8 cellular contexts compared by ENCODE assay signal in the genomic region with DNA sequence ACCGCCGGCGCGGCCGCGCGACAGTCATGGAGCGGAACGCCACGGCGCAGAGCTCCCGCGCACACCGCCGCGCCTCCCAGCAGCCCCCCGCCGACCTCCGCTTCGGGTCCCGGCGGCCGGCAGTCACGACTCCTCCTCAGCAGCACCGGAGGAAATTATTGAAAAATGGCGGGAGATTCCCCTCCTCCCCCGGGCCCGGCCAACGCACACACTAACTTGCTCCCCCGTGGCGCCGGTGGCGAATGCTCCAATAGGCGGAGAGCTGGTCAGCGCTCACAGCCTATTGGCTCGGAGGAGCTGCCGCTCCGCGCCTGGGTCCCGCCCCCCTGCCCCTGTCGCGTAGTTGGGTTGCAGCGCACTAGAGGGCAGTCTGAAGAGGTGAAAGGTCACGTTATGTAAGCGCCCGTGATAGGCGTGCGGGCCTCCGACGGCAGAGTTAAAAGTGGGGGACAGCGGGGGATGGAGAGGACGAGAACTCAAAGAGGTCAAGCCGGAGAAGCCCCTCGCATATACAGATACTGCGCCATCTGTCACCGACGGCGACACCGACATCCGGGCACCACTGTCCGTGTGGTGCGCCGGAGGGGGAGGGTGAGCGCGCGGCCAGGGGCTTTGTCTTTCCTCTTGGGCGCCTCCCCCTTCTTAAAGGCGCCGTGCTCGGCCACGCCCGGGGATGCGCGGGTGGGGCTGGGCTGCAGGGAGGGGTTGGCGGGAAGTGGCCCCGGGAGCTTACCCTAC. TPM values are rescaled to one million over a fixed set of nuclear protein-coding genes. Genes with fewer than 3 reads are reported as not detected.
DNase-seq lines count a peak whose midpoint lies in the region; ATAC-seq, FAIRE-seq and TF ChIP-seq lines count a peak whose summit lies in the region.

A gene with protein sequence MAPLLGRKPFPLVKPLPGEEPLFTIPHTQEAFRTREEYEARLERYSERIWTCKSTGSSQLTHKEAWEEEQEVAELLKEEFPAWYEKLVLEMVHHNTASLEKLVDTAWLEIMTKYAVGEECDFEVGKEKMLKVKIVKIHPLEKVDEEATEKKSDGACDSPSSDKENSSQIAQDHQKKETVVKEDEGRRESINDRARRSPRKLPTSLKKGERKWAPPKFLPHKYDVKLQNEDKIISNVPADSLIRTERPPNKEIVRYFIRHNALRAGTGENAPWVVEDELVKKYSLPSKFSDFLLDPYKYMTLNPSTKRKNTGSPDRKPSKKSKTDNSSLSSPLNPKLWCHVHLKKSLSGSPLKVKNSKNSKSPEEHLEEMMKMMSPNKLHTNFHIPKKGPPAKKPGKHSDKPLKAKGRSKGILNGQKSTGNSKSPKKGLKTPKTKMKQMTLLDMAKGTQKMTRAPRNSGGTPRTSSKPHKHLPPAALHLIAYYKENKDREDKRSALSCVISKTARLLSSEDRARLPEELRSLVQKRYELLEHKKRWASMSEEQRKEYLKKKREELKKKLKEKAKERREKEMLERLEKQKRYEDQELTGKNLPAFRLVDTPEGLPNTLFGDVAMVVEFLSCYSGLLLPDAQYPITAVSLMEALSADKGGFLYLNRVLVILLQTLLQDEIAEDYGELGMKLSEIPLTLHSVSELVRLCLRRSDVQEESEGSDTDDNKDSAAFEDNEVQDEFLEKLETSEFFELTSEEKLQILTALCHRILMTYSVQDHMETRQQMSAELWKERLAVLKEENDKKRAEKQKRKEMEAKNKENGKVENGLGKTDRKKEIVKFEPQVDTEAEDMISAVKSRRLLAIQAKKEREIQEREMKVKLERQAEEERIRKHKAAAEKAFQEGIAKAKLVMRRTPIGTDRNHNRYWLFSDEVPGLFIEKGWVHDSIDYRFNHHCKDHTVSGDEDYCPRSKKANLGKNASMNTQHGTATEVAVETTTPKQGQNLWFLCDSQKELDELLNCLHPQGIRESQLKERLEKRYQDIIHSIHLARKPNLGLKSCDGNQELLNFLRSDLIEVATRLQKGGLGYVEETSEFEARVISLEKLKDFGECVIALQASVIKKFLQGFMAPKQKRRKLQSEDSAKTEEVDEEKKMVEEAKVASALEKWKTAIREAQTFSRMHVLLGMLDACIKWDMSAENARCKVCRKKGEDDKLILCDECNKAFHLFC (N-terminal part only) (minus strand): TSS at position 213 of the 738 bp plus-strand sequence. CDS start 360 bp downstream, outside the sequence.

- TF ChIP-seq CTCF in AG04450 (IDR thresholded peaks at IDR 0.05; ENCODE audit: low read depth, low read length), result peak; percentile 15; the same call in 1 of the 2 replicates
- TF ChIP-seq CTCF in WI38 (IDR thresholded peaks at IDR 0.05; ENCODE audit: low read depth, low read length), result no peak
- peak; percentile 16 for TF ChIP-seq CTCF in bronchial epithelial cell (IDR thresholded peaks at IDR 0.05; ENCODE audit: insufficient read depth, low read length, severe bottlenecking)

- CTCF ChIA-PET in AG04450 (lab: Charles Lee), result no interaction called here

- H3K36me3 ChIP-seq in bronchial epithelial cell (ENCODE audit: control insufficient read depth, insufficient read depth, low read length) (no peaks in the 10 kb centered on the region), small intestine (ENCODE audit: control insufficient read depth in 2 of 2, insufficient read depth in 2 of 2, low read length in 2 of 2) (no peaks in the 10 kb centered on the region)

- H3K4me1 ChIP-seq in small intestine (ENCODE audit: control insufficient read depth in 2 of 2, insufficient read depth in 1 of 2, low read depth in 1 of 2, low read length in 1 of 2), result peaks cover 0 to 3% of the 10 kb centered on the region in 2 donors

- FAIRE-seq in bronchial epithelial cell (lab: Jason Lieb, UNC), result no peak
- FAIRE-seq in small intestine (lab: Jason Lieb, UNC), result no peak

- peak within 1 kb of the TSS; percentile 59 for H3K27ac ChIP-seq in AG04450 (ENCODE audit: low read depth, low read length)
- peak within 1 kb of the TSS; percentile 89 to 98 for H3K27ac ChIP-seq in small intestine (ENCODE audit: low read depth in 1 of 2, low read length in 1 of 2)

- H3K9me3 ChIP-seq in AG04450 (ENCODE audit: control insufficient read depth, insufficient read depth, low read length) (no peaks in the 10 kb centered on the region; the same call in 1 of the 2 replicates), small intestine (ENCODE audit: control insufficient read depth, low read depth) (no peaks in the 10 kb centered on the region)

- WGBS in small intestine, 3 donors, result 0 to 1% (median 0%) methylated on average over 55 to 75 of the region's 76 CpGs

- DNase-seq in AG04450 (ENCODE audit: low read depth, low spot score), result peak; percentile 95
- peak; percentile 99 for DNase-seq in NCI-H2227 treated with DMSO at 0.1 percent for 48 hours (lab: John Stamatoyannopoulos, UW)
- peak; percentile 87 for DNase-seq in bronchial epithelial cell (ENCODE audit: low read depth)
- DNase-seq in iPS-NIHi11 (ENCODE audit: low spot score), result peak; percentile 96
- peak; percentile 98 for DNase-seq in small intestine

- POLR2A ChIA-PET in AG04450 (lab: Yijun Ruan, JAX), result interaction anchor here (0.6 to 1.5 kb wide), 5 partner anchors 10 to 665 kb away, joined by 3 to 4 read pairs (median 3); a partner anchor contains a TSS

- H3K27me3 ChIP-seq in AG04450 (ENCODE audit: control insufficient read depth, insufficient read depth, low read length) (no peaks in the 10 kb centered on the region), bronchial epithelial cell (ENCODE audit: control insufficient read depth, insufficient read depth, low read length) (no peaks in the 10 kb centered on the region), small intestine (ENCODE audit: control insufficient read depth in 2 of 2, insufficient read depth in 2 of 2, low read length in 2 of 2) (no peaks in the 10 kb centered on the region)

- ATAC-seq in GM18907 (IDR thresholded peaks at IDR 0.05; ENCODE audit: unreplicated experiment) (peak; percentile 89), HG03159 (IDR thresholded peaks at IDR 0.05; ENCODE audit: unreplicated experiment) (peak; percentile 87)

- H3K4me3 ChIP-seq in AG04450 (ENCODE audit: low read depth, low read length) (peak within 1 kb of the TSS; percentile 80), WI38 (ENCODE audit: low read depth, low read length) (peak within 1 kb of the TSS; percentile 80), bronchial epithelial cell (ENCODE audit: low read depth, low read length) (peak within 1 kb of the TSS; percentile 60), small intestine (ENCODE audit: low read depth in 1 of 2, low read length in 2 of 2) (peak within 1 kb of the TSS; percentile 97 to 100)

RNA-seq across cellular contexts. Expression of the gene that starts here (rescaled TPM):
- polyA plus RNA-seq in AG04450 (2011; rRNA removed) (29.0 and 29.7 TPM in 2 replicates), small intestine (10 to 100 TPM; 15.7 to 28.1 (median 18.3) TPM)
- 41.5 and 51.0 TPM in 2 replicates for polyA minus RNA-seq in AG04450 (2011; rRNA and poly(A)+ RNA removed)
- total RNA-seq in bronchial epithelial cell, result 42.4 and 55.8 TPM in 2 replicates

Comparison
In these comparisons a context has a peak if more than half of its experiments do, and no peak if none do; other contexts are left out.
1. Peak in every context shown above with its lines: DNase-seq, ATAC-seq, H3K4me3 ChIP-seq and H3K27ac ChIP-seq.